ENCODE assay signal across 2 cellular contexts in genomic region chr10:104120061-104120460, GRCh38.
TF ChIP-seq lines count a peak whose summit lies in the region.

No MANE protein-coding gene starts in this region.

TF ChIP-seq in SK-N-SH, 30 proteins besides CTCF, POLR2A, EP300 and RAD21 (continued from another document):
- no peak for TF ChIP-seq CHD2 (IDR thresholded peaks at IDR 0.05; ENCODE audit: low read length, partially characterized antibody)
- TF ChIP-seq FOXJ3 (CRISPR knock-in tag; IDR thresholded peaks at IDR 0.05): no peak
- TF ChIP-seq, protein P1, sequence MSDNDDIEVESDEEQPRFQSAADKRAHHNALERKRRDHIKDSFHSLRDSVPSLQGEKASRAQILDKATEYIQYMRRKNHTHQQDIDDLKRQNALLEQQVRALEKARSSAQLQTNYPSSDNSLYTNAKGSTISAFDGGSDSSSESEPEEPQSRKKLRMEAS (IDR thresholded peaks at IDR 0.05; ENCODE audit: low read depth): no peak
- no peak for TF ChIP-seq GABPA (IDR thresholded peaks at IDR 0.05; ENCODE audit: low read depth)
- no peak for TF ChIP-seq EZH2phosphoT487 (IDR thresholded peaks at IDR 0.05; ENCODE audit: borderline replicate concordance, low read depth)
- TF ChIP-seq FOXM1 (IDR thresholded peaks at IDR 0.05; ENCODE audit: low read depth): no peak
- no peak for TF ChIP-seq RFX5 (IDR thresholded peaks at IDR 0.05; ENCODE audit: low read length)
- no peak for TF ChIP-seq NRF1 (IDR thresholded peaks at IDR 0.05; ENCODE audit: low read depth, low read length)
- no peak for TF ChIP-seq ZBTB33 (IDR thresholded peaks at IDR 0.05; ENCODE audit: borderline replicate concordance, low read depth)
- no peak for TF ChIP-seq ELF1 (IDR thresholded peaks at IDR 0.05)
- TF ChIP-seq TCF12 (IDR thresholded peaks at IDR 0.05): no peak
- TF ChIP-seq REST (IDR thresholded peaks at IDR 0.05; ENCODE audit: low read depth, low read length): no peak
- TF ChIP-seq MXI1 (IDR thresholded peaks at IDR 0.05; ENCODE audit: low read depth, low read length): no peak
- TF ChIP-seq, protein P2, sequence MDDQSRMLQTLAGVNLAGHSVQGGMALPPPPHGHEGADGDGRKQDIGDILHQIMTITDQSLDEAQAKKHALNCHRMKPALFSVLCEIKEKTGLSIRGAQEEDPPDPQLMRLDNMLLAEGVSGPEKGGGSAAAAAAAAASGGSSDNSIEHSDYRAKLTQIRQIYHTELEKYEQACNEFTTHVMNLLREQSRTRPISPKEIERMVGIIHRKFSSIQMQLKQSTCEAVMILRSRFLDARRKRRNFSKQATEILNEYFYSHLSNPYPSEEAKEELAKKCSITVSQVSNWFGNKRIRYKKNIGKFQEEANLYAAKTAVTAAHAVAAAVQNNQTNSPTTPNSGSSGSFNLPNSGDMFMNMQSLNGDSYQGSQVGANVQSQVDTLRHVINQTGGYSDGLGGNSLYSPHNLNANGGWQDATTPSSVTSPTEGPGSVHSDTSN (IDR thresholded peaks at IDR 0.05): no peak
- TF ChIP-seq USF2 (IDR thresholded peaks at IDR 0.05; ENCODE audit: borderline replicate concordance, low read depth, low read length): no peak
- TF ChIP-seq MEF2A (IDR thresholded peaks at IDR 0.05; ENCODE audit: borderline replicate concordance, low read depth): no peak

TF ChIP-seq in WTC11, 78 proteins besides CTCF, POLR2A, EP300 and RAD21:
- TF ChIP-seq ARID4B (CRISPR knock-in tag; IDR thresholded peaks at IDR 0.05; ENCODE audit: borderline replicate concordance) (no peak), SMAD4 (CRISPR knock-in tag; IDR thresholded peaks at IDR 0.05) (no peak), JAZF1 (CRISPR knock-in tag; IDR thresholded peaks at IDR 0.05) (no peak), CREM (CRISPR knock-in tag; IDR thresholded peaks at IDR 0.05) (no peak), MYBL2 (CRISPR knock-in tag; IDR thresholded peaks at IDR 0.05) (no peak), ZBTB21 (CRISPR knock-in tag; IDR thresholded peaks at IDR 0.05; ENCODE audit: borderline replicate concordance) (no peak), RELA (CRISPR knock-in tag; IDR thresholded peaks at IDR 0.05; ENCODE audit: borderline replicate concordance) (no peak), NR2C2 (CRISPR knock-in tag; IDR thresholded peaks at IDR 0.05) (no peak), FOXJ3 (CRISPR knock-in tag; IDR thresholded peaks at IDR 0.05; ENCODE audit: borderline replicate concordance) (no peak), ZSCAN18 (CRISPR knock-in tag; IDR thresholded peaks at IDR 0.05) (no peak), MXD4 (CRISPR knock-in tag; IDR thresholded peaks at IDR 0.05; ENCODE audit: borderline replicate concordance) (no peak), CBFB (CRISPR knock-in tag; IDR thresholded peaks at IDR 0.05; ENCODE audit: low read depth) (no peak), NR1H2 (CRISPR knock-in tag; IDR thresholded peaks at IDR 0.05) (no peak), ELF4 (CRISPR knock-in tag; IDR thresholded peaks at IDR 0.05; ENCODE audit: low read depth) (no peak), NFYB (CRISPR knock-in tag; conservative IDR thresholded peaks at IDR 0.05; ENCODE audit: low read depth) (no peak)
- TF ChIP-seq, protein P3, sequence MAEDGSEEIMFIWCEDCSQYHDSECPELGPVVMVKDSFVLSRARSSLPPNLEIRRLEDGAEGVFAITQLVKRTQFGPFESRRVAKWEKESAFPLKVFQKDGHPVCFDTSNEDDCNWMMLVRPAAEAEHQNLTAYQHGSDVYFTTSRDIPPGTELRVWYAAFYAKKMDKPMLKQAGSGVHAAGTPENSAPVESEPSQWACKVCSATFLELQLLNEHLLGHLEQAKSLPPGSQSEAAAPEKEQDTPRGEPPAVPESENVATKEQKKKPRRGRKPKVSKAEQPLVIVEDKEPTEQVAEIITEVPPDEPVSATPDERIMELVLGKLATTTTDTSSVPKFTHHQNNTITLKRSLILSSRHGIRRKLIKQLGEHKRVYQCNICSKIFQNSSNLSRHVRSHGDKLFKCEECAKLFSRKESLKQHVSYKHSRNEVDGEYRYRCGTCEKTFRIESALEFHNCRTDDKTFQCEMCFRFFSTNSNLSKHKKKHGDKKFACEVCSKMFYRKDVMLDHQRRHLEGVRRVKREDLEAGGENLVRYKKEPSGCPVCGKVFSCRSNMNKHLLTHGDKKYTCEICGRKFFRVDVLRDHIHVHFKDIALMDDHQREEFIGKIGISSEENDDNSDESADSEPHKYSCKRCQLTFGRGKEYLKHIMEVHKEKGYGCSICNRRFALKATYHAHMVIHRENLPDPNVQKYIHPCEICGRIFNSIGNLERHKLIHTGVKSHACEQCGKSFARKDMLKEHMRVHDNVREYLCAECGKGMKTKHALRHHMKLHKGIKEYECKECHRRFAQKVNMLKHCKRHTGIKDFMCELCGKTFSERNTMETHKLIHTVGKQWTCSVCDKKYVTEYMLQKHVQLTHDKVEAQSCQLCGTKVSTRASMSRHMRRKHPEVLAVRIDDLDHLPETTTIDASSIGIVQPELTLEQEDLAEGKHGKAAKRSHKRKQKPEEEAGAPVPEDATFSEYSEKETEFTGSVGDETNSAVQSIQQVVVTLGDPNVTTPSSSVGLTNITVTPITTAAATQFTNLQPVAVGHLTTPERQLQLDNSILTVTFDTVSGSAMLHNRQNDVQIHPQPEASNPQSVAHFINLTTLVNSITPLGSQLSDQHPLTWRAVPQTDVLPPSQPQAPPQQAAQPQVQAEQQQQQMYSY (CRISPR knock-in tag; IDR thresholded peaks at IDR 0.05): no peak
- TF ChIP-seq, protein P4, sequence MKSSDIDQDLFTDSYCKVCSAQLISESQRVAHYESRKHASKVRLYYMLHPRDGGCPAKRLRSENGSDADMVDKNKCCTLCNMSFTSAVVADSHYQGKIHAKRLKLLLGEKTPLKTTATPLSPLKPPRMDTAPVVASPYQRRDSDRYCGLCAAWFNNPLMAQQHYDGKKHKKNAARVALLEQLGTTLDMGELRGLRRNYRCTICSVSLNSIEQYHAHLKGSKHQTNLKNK (CRISPR knock-in tag; IDR thresholded peaks at IDR 0.05): no peak
- TF ChIP-seq, protein P5, sequence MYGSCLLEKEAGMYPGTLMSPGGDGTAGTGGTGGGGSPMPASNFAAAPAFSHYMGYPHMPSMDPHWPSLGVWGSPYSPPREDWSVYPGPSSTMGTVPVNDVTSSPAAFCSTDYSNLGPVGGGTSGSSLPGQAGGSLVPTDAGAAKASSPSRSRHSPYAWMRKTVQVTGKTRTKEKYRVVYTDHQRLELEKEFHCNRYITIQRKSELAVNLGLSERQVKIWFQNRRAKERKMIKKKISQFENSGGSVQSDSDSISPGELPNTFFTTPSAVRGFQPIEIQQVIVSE (CRISPR knock-in tag; IDR thresholded peaks at IDR 0.05; ENCODE audit: borderline replicate concordance): no peak
- TF ChIP-seq, protein P6, sequence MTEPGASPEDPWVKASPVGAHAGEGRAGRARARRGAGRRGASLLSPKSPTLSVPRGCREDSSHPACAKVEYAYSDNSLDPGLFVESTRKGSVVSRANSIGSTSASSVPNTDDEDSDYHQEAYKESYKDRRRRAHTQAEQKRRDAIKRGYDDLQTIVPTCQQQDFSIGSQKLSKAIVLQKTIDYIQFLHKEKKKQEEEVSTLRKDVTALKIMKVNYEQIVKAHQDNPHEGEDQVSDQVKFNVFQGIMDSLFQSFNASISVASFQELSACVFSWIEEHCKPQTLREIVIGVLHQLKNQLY (CRISPR knock-in tag; IDR thresholded peaks at IDR 0.05): no peak
- TF ChIP-seq, protein P7, sequence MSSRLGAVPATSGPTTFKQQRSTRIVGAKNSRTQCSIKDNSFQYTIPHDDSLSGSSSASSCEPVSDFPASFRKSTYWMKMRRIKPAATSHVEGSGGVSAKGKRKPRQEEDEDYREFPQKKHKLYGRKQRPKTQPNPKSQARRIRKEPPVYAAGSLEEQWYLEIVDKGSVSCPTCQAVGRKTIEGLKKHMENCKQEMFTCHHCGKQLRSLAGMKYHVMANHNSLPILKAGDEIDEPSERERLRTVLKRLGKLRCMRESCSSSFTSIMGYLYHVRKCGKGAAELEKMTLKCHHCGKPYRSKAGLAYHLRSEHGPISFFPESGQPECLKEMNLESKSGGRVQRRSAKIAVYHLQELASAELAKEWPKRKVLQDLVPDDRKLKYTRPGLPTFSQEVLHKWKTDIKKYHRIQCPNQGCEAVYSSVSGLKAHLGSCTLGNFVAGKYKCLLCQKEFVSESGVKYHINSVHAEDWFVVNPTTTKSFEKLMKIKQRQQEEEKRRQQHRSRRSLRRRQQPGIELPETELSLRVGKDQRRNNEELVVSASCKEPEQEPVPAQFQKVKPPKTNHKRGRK (CRISPR knock-in tag; IDR thresholded peaks at IDR 0.05; ENCODE audit: borderline replicate concordance): no peak
